9 cellular contexts compared by ENCODE assay signal in the genomic region with DNA sequence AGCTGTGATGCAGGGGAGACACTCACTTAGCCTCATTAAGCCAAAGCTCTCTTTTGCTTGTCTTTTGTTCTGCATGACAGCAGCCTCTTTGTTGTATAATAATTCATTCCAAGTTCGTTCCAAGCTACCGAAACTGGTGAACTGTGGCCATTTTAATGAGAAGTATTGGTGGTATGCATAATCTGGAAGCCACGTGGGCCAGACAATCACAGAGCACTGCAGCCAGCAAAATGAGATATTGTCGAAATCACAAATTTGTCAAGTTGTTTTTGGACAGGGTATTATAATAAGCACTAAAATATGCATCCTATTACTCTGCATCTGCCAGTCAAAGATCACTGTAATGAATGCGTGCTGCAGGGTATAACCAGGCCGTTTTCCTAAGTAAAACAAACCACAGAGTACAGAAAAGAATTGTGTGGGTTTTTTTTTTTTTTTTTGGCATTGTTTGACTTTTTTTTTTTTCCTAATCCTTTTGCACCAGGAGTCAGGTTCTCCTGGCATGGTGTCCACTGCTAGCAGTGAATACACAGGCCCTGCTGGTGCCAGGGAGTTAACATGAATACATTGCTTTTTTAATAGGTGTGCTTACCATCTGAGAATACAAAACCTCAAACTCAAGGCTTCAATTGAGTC.
DNase-seq lines count a peak whose midpoint lies in the region; ATAC-seq, FAIRE-seq and TF ChIP-seq lines count a peak whose summit lies in the region.
"Had no signal": no experiment of that assay in that cellular context is flagged by ENCODE, and none has a peak within 500 bp of the region (broad histone marks: within the 10 kb centered on the region; RNA-seq: fewer than 3 reads in every experiment).

No MANE protein-coding gene starts in this region.

- no CpG with 5 or more reads among the region's 6 CpGs for WGBS in neuronal stem cell (ENCODE audit: extremely low coverage in 2 of 2, insufficient read length in 2 of 2, insufficient replicate concordance in 1 of 2), 2 donors

- no peak for TF ChIP-seq CTCF in GM13977 (IDR thresholded peaks at IDR 0.05; ENCODE audit: extremely low read depth, insufficient read depth, missing control alignments)

- no peaks in the 10 kb centered on the region for H3K36me3 ChIP-seq in neuronal stem cell (replicated peaks in 1 of 2; ENCODE audit: control insufficient read depth in 2 of 2, insufficient read depth in 2 of 2, low read length in 2 of 2)
- H3K36me3 ChIP-seq: neutrophil had no signal

- no peaks in the 10 kb centered on the region for H3K79me1 ChIP-seq in neuronal stem cell (ENCODE audit: low read depth, low read length)

- H2AFZ ChIP-seq in neuronal stem cell (ENCODE audit: low read length), result peak overlapping the region; percentile 11

- no peaks in the 10 kb centered on the region for H3K9me3 ChIP-seq in neuronal stem cell (replicated peaks in 1 of 2; ENCODE audit: control insufficient read depth in 2 of 2, insufficient read depth in 1 of 2, low read depth in 1 of 2, low read length in 2 of 2)
- H3K9me3 ChIP-seq: neutrophil had no signal

- H3K23ac ChIP-seq in neuronal stem cell (ENCODE audit: low read depth, low read length, poor library complexity), result no peak overlapping the region

- H3K9ac ChIP-seq in neuronal stem cell (ENCODE audit: low read depth, low read length, poor library complexity), result no peak overlapping the region

- H3K4me1 ChIP-seq in neuronal stem cell (ENCODE audit: control insufficient read depth in 2 of 2, insufficient read depth in 1 of 2, low read depth in 1 of 2, low read length in 2 of 2), result peaks cover 10 to 18% of the 10 kb centered on the region in 2 donors

- in situ Hi-C loops in GM13977 (cut with MboI; ENCODE audit: low pct_unique_long_range_greater_than_20kb, low sequenced_read_pairs, unreplicated experiment), result no loop called here

- no peak overlapping the region for H2BK12ac ChIP-seq in neuronal stem cell (ENCODE audit: low read length)

- H2AK5ac ChIP-seq in neuronal stem cell (ENCODE audit: low read depth, low read length), result no peak overlapping the region

- no peaks in the 10 kb centered on the region for H3K27me3 ChIP-seq in neuronal stem cell (ENCODE audit: control insufficient read depth in 3 of 3, insufficient read depth in 3 of 3, low read depth in 1 of 3, low read length in 3 of 3)
- H3K27me3 ChIP-seq: neutrophil had no signal

- no peak overlapping the region for H3K14ac ChIP-seq in neuronal stem cell (ENCODE audit: low read length)

- no peak overlapping the region for H2BK15ac ChIP-seq in neuronal stem cell (ENCODE audit: low read length)

- H2BK120ac ChIP-seq in neuronal stem cell (ENCODE audit: low read depth, low read length), result no peak overlapping the region

- ATAC-seq in HG03378 (IDR thresholded peaks at IDR 0.05; ENCODE audit: unreplicated experiment), result no peak
- ATAC-seq in GM18858 (IDR thresholded peaks at IDR 0.05; ENCODE audit: unreplicated experiment), result no peak

- no peak overlapping the region for H4K8ac ChIP-seq in neuronal stem cell (ENCODE audit: low read depth, low read length)

- no peak overlapping the region for H2BK5ac ChIP-seq in neuronal stem cell (ENCODE audit: low read length)

- peak; percentile 89 for DNase-seq in EH (ENCODE audit: low read depth)
- peak; percentile 88 for DNase-seq in NCI-H446 treated with DMSO at 0.1 percent for 48 hours (lab: John Stamatoyannopoulos, UW)
- DNase-seq in neuronal stem cell (ENCODE audit: low spot score), result peak; percentile 58
- no peak for DNase-seq in KG1 (lab: John Stamatoyannopoulos, UW)
- no peak for DNase-seq in GM13977 (ENCODE audit: low spot score)

- no peak overlapping the region for H3K18ac ChIP-seq in neuronal stem cell (ENCODE audit: low read length)

- H3K4me3 ChIP-seq in neuronal stem cell (ENCODE audit: low read length in 2 of 2), result no peak overlapping the region

- H3K4me2 ChIP-seq in neuronal stem cell (ENCODE audit: insufficient read depth, low read length, poor library complexity, severe bottlenecking), result peak overlapping the region; percentile 37

- no peak overlapping the region for H3K4ac ChIP-seq in neuronal stem cell (ENCODE audit: low read length)

- peak; percentile 57 for FAIRE-seq in endometrium (lab: Jason Lieb, UNC)

- H3K27ac ChIP-seq in neuronal stem cell (replicated peaks; ENCODE audit: low read length), result peak overlapping the region; percentile 56
- H3K27ac ChIP-seq: neutrophil had no signal

- no peak overlapping the region for H4K91ac ChIP-seq in neuronal stem cell (ENCODE audit: low read depth, low read length, poor library complexity)

Comparison
In these comparisons a context has a peak if more than half of its experiments do, and no peak if none do; other contexts are left out.
1. DNase-seq: peak in EH (single experiment), NCI-H446 treated with DMSO at 0.1 percent for 48 hours (single experiment) and neuronal stem cell (single experiment); none in KG1 (single experiment) and GM13977 (single experiment).